In the genomic region with DNA sequence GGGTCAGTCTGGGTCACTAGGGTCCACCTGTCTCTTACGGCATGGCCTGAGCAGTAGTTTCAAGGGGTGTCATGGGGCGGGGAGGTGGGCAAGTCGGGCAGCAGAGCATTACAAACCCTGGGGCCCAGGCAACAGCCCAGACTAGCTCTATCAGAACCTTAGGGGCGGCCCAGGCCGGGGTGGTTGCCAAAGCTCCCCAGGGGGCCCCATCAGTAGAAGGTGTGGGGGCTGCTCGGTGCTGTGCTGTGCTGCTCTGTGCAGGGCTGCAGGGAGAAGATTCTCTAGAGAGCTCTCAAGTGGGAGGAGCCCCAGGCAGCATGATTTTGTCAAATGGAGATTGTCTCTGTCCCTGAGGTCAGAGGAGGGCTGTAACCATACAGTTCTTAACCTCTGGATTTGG, we compare ENCODE assay signal across 8 cellular contexts. TPM values are rescaled to one million over a fixed set of nuclear protein-coding genes. Genes with fewer than 3 reads are reported as not detected.
A peak's percentile ranks its signal among the peaks of the same experiment; 100 is the strongest.
DNase-seq lines count a peak whose midpoint lies in the region; ATAC-seq and TF ChIP-seq lines count a peak whose summit lies in the region.

No MANE protein-coding gene starts in this region.

- no peaks in the 10 kb centered on the region for H3K9me3 Mint-ChIP-seq in endothelial cell (ENCODE audit: unreplicated experiment)

- peaks cover 5% of the 10 kb centered on the region; the same call in 1 of the 2 replicates for H3K4me1 ChIP-seq in PC-3 (ENCODE audit: insufficient read depth, low read length)

- H3K4me3 ChIP-seq in choroid plexus epithelial cell (ENCODE audit: low read depth, low read length) (no peak overlapping the region), PC-3 (ENCODE audit: low read length) (no peak overlapping the region)

- H3K36me3 Mint-ChIP-seq in endothelial cell (ENCODE audit: low read depth, unreplicated experiment), result no peaks in the 10 kb centered on the region

- no peak overlapping the region for H3K9ac ChIP-seq in PC-3 (ENCODE audit: low read length)

- no peaks in the 10 kb centered on the region for H3F3A ChIP-seq in PC-3 (ENCODE audit: low read length, unreplicated experiment)

- no peak overlapping the region for H3K27ac ChIP-seq in PC-3 (ENCODE audit: low read length)

- no peaks in the 10 kb centered on the region for H3K36me3 ChIP-seq in PC-3 (ENCODE audit: low read depth, low read length)

- TF ChIP-seq CTCF in GM13976 (IDR thresholded peaks at IDR 0.05; ENCODE audit: borderline replicate concordance, control extremely low read depth, extremely low read depth, insufficient read depth, missing control alignments) (no peak), choroid plexus epithelial cell (conservative IDR thresholded peaks at IDR 0.05; ENCODE audit: low read depth, low read length) (no peak), endothelial cell (IDR thresholded peaks at IDR 0.05; ENCODE audit: unreplicated experiment) (no peak), PC-3 (conservative IDR thresholded peaks at IDR 0.05; ENCODE audit: low read depth, low read length) (no peak)

- no peaks in the 10 kb centered on the region for H3K4me1 Mint-ChIP-seq in endothelial cell (ENCODE audit: unreplicated experiment)

- in situ Hi-C loops in GM13976 (cut with MboI; ENCODE audit: low sequenced_read_pairs, unreplicated experiment), result no loop called here

- H3K4me3 Mint-ChIP-seq in endothelial cell (ENCODE audit: unreplicated experiment), result no peak overlapping the region

- intact Hi-C loops in PC-3 (cut with micrococcal nuclease), result no loop called here

- no peaks in the 10 kb centered on the region for H3K27me3 ChIP-seq in PC-3 (ENCODE audit: low read length)

- no peaks in the 10 kb centered on the region for H3K9me2 ChIP-seq in PC-3 (replicated peaks; ENCODE audit: low read length)

- no peak overlapping the region for H3K4me2 ChIP-seq in PC-3 (ENCODE audit: low read length)

- H3K27me3 Mint-ChIP-seq in endothelial cell (ENCODE audit: unreplicated experiment), result peaks cover under 1% of the 10 kb centered on the region

- peak; percentile 38 for ATAC-seq in GM21367 (IDR thresholded peaks at IDR 0.05; ENCODE audit: unreplicated experiment)
- peak; percentile 19 for ATAC-seq in HG03565 (IDR thresholded peaks at IDR 0.05; ENCODE audit: unreplicated experiment)
- ATAC-seq in PC-3, result no peak

- no peaks in the 10 kb centered on the region for H4K20me1 ChIP-seq in PC-3 (ENCODE audit: low read length)

- DNase-seq in GM13976 (ENCODE audit: low spot score) (peak; percentile 47), choroid plexus epithelial cell (ENCODE audit: low read depth) (peak; percentile 84), endothelial cell (ENCODE audit: low spot score) (no peak), nucleus accumbens (lab: John Stamatoyannopoulos, UW) (no peak), putamen (ENCODE audit: low spot score) (no peak), PC-3 (no peak)

- no peak overlapping the region for H2AFZ ChIP-seq in PC-3 (ENCODE audit: low read length)

- POLR2A ChIA-PET in PC-3 (lab: Charles Lee; ENCODE audit: unreplicated experiment), result no interaction called here

- BruUV-seq in PC-3 (replicated peaks; lab: Mats Ljungman, UMichigan), result no TSS peak

- CTCF ChIA-PET in PC-3 (lab: Charles Lee), result no interaction called here

- H3K27ac Mint-ChIP-seq in endothelial cell (ENCODE audit: unreplicated experiment), result no peak overlapping the region

- no peaks in the 10 kb centered on the region for H3K9me3 ChIP-seq in PC-3 (ENCODE audit: low read length)

- no peaks in the 10 kb centered on the region for H3K79me2 ChIP-seq in PC-3 (ENCODE audit: low read length)

RNA-seq across cellular contexts. Expression of gene SLC14A1, which starts 36.4 kb away (rescaled TPM):
- total RNA-seq in endothelial cell (ENCODE audit: unreplicated experiment) (0.36 TPM), PC-3 (2014; rRNA removed) (2.3 and 6.9 TPM in 2 replicates)

Comparison
In these comparisons a context has a peak if more than half of its experiments do, and no peak if none do; other contexts are left out.
1. DNase-seq: peak in GM13976 (single experiment) and choroid plexus epithelial cell (single experiment); none in endothelial cell (single experiment), nucleus accumbens (0 of 56), putamen (single experiment) and PC-3 (single experiment).